Comparison of ENCODE assay signal across 8 cellular contexts in genomic region chr15:74615313-74616019, GRCh38. TPM values are rescaled to one million over a fixed set of nuclear protein-coding genes. Genes with fewer than 3 reads are reported as not detected.
DNase-seq lines count a peak whose midpoint lies in the region; ATAC-seq lines count a peak whose summit lies in the region.

TSS of gene CLK3 (plus strand) at chr15:74615836. CDS start at chr15:74619197, 3,361 bp downstream.

- ATAC-seq in GM19468 (IDR thresholded peaks at IDR 0.05; ENCODE audit: extremely low read depth, unreplicated experiment), result peak; percentile 68

- peaks cover 16% of the 10 kb centered on the region for H3K36me3 ChIP-seq in CD8-positive, alpha-beta memory T cell (ENCODE audit: insufficient read depth, low read length)

- peak; percentile 91 to 96 (median 95) for DNase-seq in CD8-positive, alpha-beta memory T cell
- DNase-seq in HT-29 (ENCODE audit: low spot score) (peak; percentile 98), medulla oblongata (ENCODE audit: extremely low spot score) (peak; percentile 96)
- peak; percentile 96 for DNase-seq in NK-92 treated with Interleukin-12 subunit alpha and Interleukin-12 subunit beta, amount 100 ng/mL, for 24 hours (lab: John Stamatoyannopoulos, UW)
- DNase-seq in activated CD8-positive, alpha-beta memory T cell treated with anti-CD3 and anti-CD28 coated beads for 24 hours, result peak; percentile 98
- peak; percentile 85 for DNase-seq in effector CD8-positive, alpha-beta T cell (lab: John Stamatoyannopoulos, UW)
- peak; percentile 93 for DNase-seq in stimulated activated CD8-positive, alpha-beta memory T cell treated with anti-CD3 and anti-CD28 coated beads, Interleukin-12 subunit alpha, Interleukin-12 subunit beta, amount 100 ng/mL, for 1 hour (ENCODE audit: low read depth)

- peak within 1 kb of the TSS; percentile 97 for H3K27ac ChIP-seq in CD8-positive, alpha-beta memory T cell (ENCODE audit: low read depth, low read length)

- H3K36me3 Mint-ChIP-seq in CD8-positive, alpha-beta memory T cell, result peaks cover 0 to 39% (median 3%) of the 10 kb centered on the region in 3 donors

- peak within 1 kb of the TSS; percentile 95 for H3K4me3 ChIP-seq in CD8-positive, alpha-beta memory T cell (ENCODE audit: low read length)

- H3K9me3 Mint-ChIP-seq in CD8-positive, alpha-beta memory T cell, result no peaks in the 10 kb centered on the region

- H3K27me3 Mint-ChIP-seq in CD8-positive, alpha-beta memory T cell, result no peaks in the 10 kb centered on the region

- H3K4me1 Mint-ChIP-seq in CD8-positive, alpha-beta memory T cell, result peaks cover 35 to 50% (median 39%) of the 10 kb centered on the region in 3 donors

- H3K4me1 ChIP-seq in CD8-positive, alpha-beta memory T cell (ENCODE audit: insufficient read depth, low read length), result peaks cover 33% of the 10 kb centered on the region

- POLR2A ChIA-PET in CD8-positive, alpha-beta memory T cell (lab: Charles Lee), result interaction anchor here (0.7 to 4.0 kb wide), 15 partner anchors 10 to 836 kb away, joined by 3 to 20 read pairs (median 4); partner anchors contain the start of genes ARID3B, C15orf39, COX5A and EDC3

- no peaks in the 10 kb centered on the region for H3K27me3 ChIP-seq in CD8-positive, alpha-beta memory T cell (ENCODE audit: insufficient read depth, low read length, poor library complexity, severe bottlenecking)

- H3K27ac Mint-ChIP-seq in CD8-positive, alpha-beta memory T cell, result peak within 1 kb of the TSS; percentile 97 to 99 (median 98)

- peak within 1 kb of the TSS; percentile 93 to 98 (median 94) for H3K4me3 Mint-ChIP-seq in CD8-positive, alpha-beta memory T cell

- no peaks in the 10 kb centered on the region for H3K9me3 ChIP-seq in CD8-positive, alpha-beta memory T cell (ENCODE audit: low read length)

- CTCF ChIA-PET in CD8-positive, alpha-beta memory T cell (lab: Charles Lee), result interaction anchor here (1.0 to 4.9 kb wide), 8 partner anchors 10 to 278 kb away, joined by 3 to 35 read pairs (median 5); no protein-coding TSS in a partner anchor

RNA-seq across cellular contexts. Expression of gene CLK3, which starts in this region (rescaled TPM):
- total RNA-seq in CD8-positive, alpha-beta memory T cell, result 100 to 1,000 TPM in 1 of 2 experiments, 10 to 100 TPM in 1; 96.8 to 101 TPM
- polyA plus RNA-seq in CD8-positive, alpha-beta memory T cell, result 84.7 TPM
- 94.7 and 115 TPM in 2 replicates for total RNA-seq in HT-29 (2014; rRNA removed; shearing (Covaris generic))

Comparison
In these comparisons a context has a peak if more than half of its experiments do, and no peak if none do; other contexts are left out.
1. Peak in every context shown above with its lines: DNase-seq, ATAC-seq, H3K4me3 ChIP-seq and H3K27ac ChIP-seq.